In the genomic region with DNA sequence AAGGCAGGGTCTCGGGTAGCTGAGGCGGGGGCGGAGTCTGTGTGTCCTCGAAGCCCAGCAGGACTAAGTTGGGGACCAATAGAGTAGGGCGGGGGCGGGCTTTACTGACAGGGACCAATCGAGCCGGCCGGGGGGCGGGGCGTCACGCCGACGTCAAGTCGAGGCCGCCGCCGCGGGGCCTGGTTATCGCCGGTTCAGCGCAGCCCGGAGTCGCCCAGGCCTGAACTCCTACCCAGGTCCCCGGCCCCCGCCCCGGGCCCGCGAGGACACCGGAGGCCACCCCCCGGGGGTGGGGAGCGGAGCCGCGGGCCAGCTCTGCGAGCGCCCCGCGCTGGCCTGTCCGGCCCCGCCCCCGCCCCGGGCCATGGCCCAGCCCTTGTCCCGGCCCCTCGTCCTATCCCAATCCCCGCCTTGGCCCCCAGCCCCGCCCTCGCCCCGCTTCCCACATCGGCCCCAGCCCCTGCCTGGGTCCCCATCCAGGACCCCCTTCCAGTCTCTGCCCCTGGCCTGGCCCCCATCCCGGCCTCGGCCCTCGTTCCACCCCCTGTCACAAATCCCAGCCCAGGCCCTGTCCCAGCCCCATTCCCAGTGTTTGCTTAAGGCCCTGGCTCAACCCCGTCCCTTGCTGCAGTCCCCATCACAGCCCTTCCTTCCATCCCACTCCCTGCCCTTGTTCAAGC, we compare ENCODE assay signal across 8 cellular contexts. TPM values are rescaled to one million over a fixed set of nuclear protein-coding genes. Genes with fewer than 3 reads are reported as not detected.
A peak's percentile ranks its signal among the peaks of the same experiment; 100 is the strongest.
DNase-seq lines count a peak whose midpoint lies in the region; ATAC-seq and TF ChIP-seq lines count a peak whose summit lies in the region.

A gene with protein sequence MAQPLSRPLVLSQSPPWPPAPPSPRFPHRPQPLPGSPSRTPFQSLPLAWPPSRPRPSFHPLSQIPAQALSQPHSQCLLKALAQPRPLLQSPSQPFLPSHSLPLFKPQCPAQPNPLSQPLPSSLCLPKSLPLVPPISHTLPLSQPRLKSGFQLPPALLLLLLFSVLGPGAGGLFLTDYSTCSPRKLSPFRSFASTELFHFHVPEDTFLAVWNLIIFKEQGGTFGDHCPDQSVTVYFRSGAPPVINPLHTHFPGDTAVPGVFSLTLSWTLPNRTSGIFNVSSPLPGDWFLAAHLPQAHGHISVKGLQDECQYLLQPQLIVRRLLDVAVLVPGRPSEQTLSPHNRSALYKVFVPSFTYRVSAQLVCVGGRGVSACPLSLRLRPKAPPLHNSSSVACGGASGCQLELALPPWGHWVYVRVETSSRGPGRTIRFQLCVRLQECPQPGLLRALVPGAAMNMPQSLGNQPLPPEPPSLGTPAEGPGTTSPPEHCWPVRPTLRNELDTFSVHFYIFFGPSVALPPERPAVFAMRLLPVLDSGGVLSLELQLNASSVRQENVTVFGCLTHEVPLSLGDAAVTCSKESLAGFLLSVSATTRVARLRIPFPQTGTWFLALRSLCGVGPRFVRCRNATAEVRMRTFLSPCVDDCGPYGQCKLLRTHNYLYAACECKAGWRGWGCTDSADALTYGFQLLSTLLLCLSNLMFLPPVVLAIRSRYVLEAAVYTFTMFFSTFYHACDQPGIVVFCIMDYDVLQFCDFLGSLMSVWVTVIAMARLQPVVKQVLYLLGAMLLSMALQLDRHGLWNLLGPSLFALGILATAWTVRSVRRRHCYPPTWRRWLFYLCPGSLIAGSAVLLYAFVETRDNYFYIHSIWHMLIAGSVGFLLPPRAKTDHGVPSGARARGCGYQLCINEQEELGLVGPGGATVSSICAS (plus strand): TSS at position 145 of the 680 bp plus-strand sequence. CDS start 220 bp downstream, at position 365.

- H3K4me3 Mint-ChIP-seq in Caco-2 (ENCODE audit: unreplicated experiment), result peak within 1 kb of the TSS; percentile 88
- H3K4me3 Mint-ChIP-seq in activated T-cell treated with anti-CD3 and anti-CD28 coated beads, Interleukin-2, amount 50 U/mL, for 24 hours, result peak within 1 kb of the TSS; percentile 87

- TF ChIP-seq CTCF in Caco-2 (IDR thresholded peaks at IDR 0.05; ENCODE audit: insufficient read depth in 1 of 2, low read depth in 1 of 2, low read length in 1 of 2, severe bottlenecking in 1 of 2, unreplicated experiment in 1 of 2) (no peak), esophagus muscularis mucosa (IDR thresholded peaks at IDR 0.05) (no peak)

- peak within 1 kb of the TSS; percentile 48 for H3K4me3 ChIP-seq in Caco-2 (ENCODE audit: low read depth, low read length)
- H3K4me3 ChIP-seq in Jurkat, Clone E6-1 (ENCODE audit: low read length), result peak within 1 kb of the TSS; percentile 63
- peak within 1 kb of the TSS; percentile 66 to 91 (median 80) for H3K4me3 ChIP-seq in esophagus muscularis mucosa
- peak within 1 kb of the TSS; percentile 73 to 79 for H3K4me3 ChIP-seq in muscle layer of duodenum (ENCODE audit: low read depth in 1 of 2, low read length in 2 of 2)

- H3K36me3 ChIP-seq in Caco-2 (ENCODE audit: control insufficient read depth, insufficient read depth, low read length) (no peaks in the 10 kb centered on the region), esophagus muscularis mucosa (peaks cover 0 to under 1% (median 0%) of the 10 kb centered on the region in 4 donors), muscle layer of duodenum (ENCODE audit: control insufficient read depth in 1 of 2, insufficient read depth in 2 of 2, low read length in 2 of 2) (no peaks in the 10 kb centered on the region)

- WGBS in esophagus muscularis mucosa, result 0% methylated on average over 8 of the region's 53 CpGs

- no peaks in the 10 kb centered on the region for H3K27me3 ChIP-seq in Caco-2 (replicated peaks; ENCODE audit: control insufficient read depth, insufficient read depth, low read length)
- no peaks in the 10 kb centered on the region for H3K27me3 ChIP-seq in esophagus muscularis mucosa
- no peaks in the 10 kb centered on the region for H3K27me3 ChIP-seq in muscle layer of duodenum (ENCODE audit: low read depth, low read length)

- intact Hi-C loops in Caco-2 (cut with micrococcal nuclease; ENCODE audit: unreplicated experiment) (loop anchor here (1.0 kb wide), 1 partner anchor 14 kb away; the partner anchor contains the start of gene HINT2), esophagus muscularis mucosa (cut with DNase I) (no loop called here)

- peak; percentile 26 for TF ChIP-seq POLR2A in esophagus muscularis mucosa (IDR thresholded peaks at IDR 0.05; ENCODE audit: low read depth)

- no TSS peak for BruUV-seq in Caco-2 (replicated peaks; lab: Mats Ljungman, UMichigan)

- H3K9me3 Mint-ChIP-seq in Caco-2 (ENCODE audit: unreplicated experiment), result no peaks in the 10 kb centered on the region
- H3K9me3 Mint-ChIP-seq in activated T-cell treated with anti-CD3 and anti-CD28 coated beads, Interleukin-2, amount 50 U/mL, for 24 hours, result no peaks in the 10 kb centered on the region

- H3K27ac ChIP-seq in esophagus muscularis mucosa (replicated peaks in 1 of 4) (peak within 1 kb of the TSS; percentile 85 to 98 (median 96)), muscle layer of duodenum (ENCODE audit: low read length) (peak within 1 kb of the TSS; percentile 57)

- POLR2A ChIA-PET in Caco-2 (lab: Charles Lee), result interaction anchor here (1.0 kb wide), 1 partner anchor 15 kb away, joined by 4 read pairs; the partner anchor contains the start of gene HINT2

- H3K27ac Mint-ChIP-seq in Caco-2 (ENCODE audit: unreplicated experiment), result peak within 1 kb of the TSS; percentile 88
- H3K27ac Mint-ChIP-seq in activated T-cell treated with anti-CD3 and anti-CD28 coated beads, Interleukin-2, amount 50 U/mL, for 24 hours, result peak within 1 kb of the TSS; percentile 89

- peaks cover 4% of the 10 kb centered on the region; the same call in 1 of the 2 replicates for H3K4me1 ChIP-seq in Caco-2
- H3K4me1 ChIP-seq in esophagus muscularis mucosa, result peaks cover 33 to 70% (median 54%) of the 10 kb centered on the region in 4 donors
- H3K4me1 ChIP-seq in muscle layer of duodenum (ENCODE audit: control insufficient read depth in 1 of 2, insufficient read depth in 2 of 2, low read length in 2 of 2), result peaks cover 19 to 31% of the 10 kb centered on the region in 2 donors

- H3K4me1 Mint-ChIP-seq in Caco-2 (ENCODE audit: low read depth, unreplicated experiment), result peaks cover 8% of the 10 kb centered on the region
- peaks cover 20% of the 10 kb centered on the region for H3K4me1 Mint-ChIP-seq in activated T-cell treated with anti-CD3 and anti-CD28 coated beads, Interleukin-2, amount 50 U/mL, for 24 hours (ENCODE audit: low read depth)

- no peak for TF ChIP-seq EP300 in esophagus muscularis mucosa (IDR thresholded peaks at IDR 0.05)

- peaks cover 4% of the 10 kb centered on the region for H3K36me3 Mint-ChIP-seq in Caco-2 (ENCODE audit: insufficient read depth, unreplicated experiment)
- H3K36me3 Mint-ChIP-seq in activated T-cell treated with anti-CD3 and anti-CD28 coated beads, Interleukin-2, amount 50 U/mL, for 24 hours (ENCODE audit: low read depth), result peaks cover 3% of the 10 kb centered on the region

- DNase-seq in Caco-2 (peak; percentile 94 to 95), OCI-M1 (lab: John Stamatoyannopoulos, UW) (peak; percentile 91), esophagus muscularis mucosa (ENCODE audit: extremely low spot score) (peak; percentile 99)
- DNase-seq in Jurkat, Clone E6-1 (ENCODE audit: low read depth, low spot score), result peak; percentile 87
- DNase-seq in activated T-cell treated with anti-CD3 and anti-CD28 coated beads, Interleukin-2, amount 50 U/mL, for 24 hours, result peak; percentile 94
- peak; percentile 85 to 88 for DNase-seq in stimulated activated CD8-positive, alpha-beta memory T cell treated with anti-CD3 and anti-CD28 coated beads, Interleukin-7, amount 100 ng/mL, for 1 hour (ENCODE audit: low read depth in 2 of 2)

- peak; percentile 77 for ATAC-seq in GM21576 (IDR thresholded peaks at IDR 0.05; ENCODE audit: unreplicated experiment)

- no peaks in the 10 kb centered on the region for H3K27me3 Mint-ChIP-seq in Caco-2 (ENCODE audit: insufficient read depth, unreplicated experiment)
- H3K27me3 Mint-ChIP-seq in activated T-cell treated with anti-CD3 and anti-CD28 coated beads, Interleukin-2, amount 50 U/mL, for 24 hours, result no peaks in the 10 kb centered on the region

- CTCF ChIA-PET in Caco-2 (lab: Charles Lee), result interaction anchor here (0.5 to 1.6 kb wide), 5 partner anchors 15 to 779 kb away, joined by 3 to 10 read pairs (median 8); partner anchors contain the start of gene HINT2

- no peaks in the 10 kb centered on the region for H3K9me3 ChIP-seq in Caco-2
- H3K9me3 ChIP-seq in esophagus muscularis mucosa, result no peaks in the 10 kb centered on the region
- H3K9me3 ChIP-seq in muscle layer of duodenum (ENCODE audit: control insufficient read depth in 1 of 2, low read length in 2 of 2), result no peaks in the 10 kb centered on the region

RNA-seq across cellular contexts. Expression of the gene that starts here (rescaled TPM):
- 4.8 and 4.9 TPM in 2 replicates for total RNA-seq in Caco-2 (2022)
- 12.6 TPM for polyA plus RNA-seq in Jurkat, Clone E6-1 (2012; ENCODE audit: insufficient read depth, insufficient read length)
- total RNA-seq in esophagus muscularis mucosa, result 10 to 100 TPM in 3 of 4 donors, 1 to 10 TPM in 1; 10.0 to 27.0 (median 20.3) TPM

Comparison
In these comparisons a context has a peak if more than half of its experiments do, and no peak if none do; other contexts are left out.
1. Peak in every context shown above with its lines: DNase-seq, ATAC-seq, H3K4me3 ChIP-seq and H3K27ac ChIP-seq.